8 cellular contexts compared by ENCODE assay signal in genomic region chr14:66508846-66509621, GRCh38. TPM values are rescaled to one million over a fixed set of nuclear protein-coding genes. Genes with fewer than 3 reads are reported as not detected.
DNase-seq lines count a peak whose midpoint lies in the region; ATAC-seq and TF ChIP-seq lines count a peak whose summit lies in the region.

No MANE protein-coding gene starts in this region.

- DNase-seq in HAP-1 (ENCODE audit: low spot score in 2 of 2) (peak; percentile 11 to 56), NCI-H526 treated with DMSO at 0.1 percent for 48 hours (lab: John Stamatoyannopoulos, UW) (peak; percentile 62), esophagus muscularis mucosa (ENCODE audit: extremely low spot score) (no peak), SKM-1 treated with dmso at 0.1 percent for 144 hours (lab: John Stamatoyannopoulos, UW; ENCODE audit: unreplicated experiment) (no peak)
- peak; percentile 43 for DNase-seq in activated T-cell treated with anti-CD3 and anti-CD28 coated beads, Interleukin-2, amount 50 U/mL, for 4 hours
- DNase-seq in stimulated activated naive CD8-positive, alpha-beta T cell treated with anti-CD3 and anti-CD28 coated beads, Interleukin-15, amount 100 ng/mL, for 72 hours: peak; percentile 67 to 77

- TF ChIP-seq CTCF in esophagus muscularis mucosa (IDR thresholded peaks at IDR 0.05): no peak

- H3K9me3 Mint-ChIP-seq in activated T-cell treated with anti-CD3 and anti-CD28 coated beads, Interleukin-2, amount 50 U/mL, for 4 hours: no peaks in the 10 kb centered on the region
- no peaks in the 10 kb centered on the region for H3K9me3 Mint-ChIP-seq in stimulated activated naive CD8-positive, alpha-beta T cell treated with anti-CD3 and anti-CD28 coated beads, Interleukin-15, amount 100 ng/mL, for 72 hours

- WGBS in esophagus muscularis mucosa: 0% methylated on average over 21 of the region's 57 CpGs

- TF ChIP-seq EP300 in esophagus muscularis mucosa (IDR thresholded peaks at IDR 0.05): no peak

- H3K9me3 ChIP-seq in ES-I3 (ENCODE audit: control insufficient read depth, insufficient read depth, low read length): no peaks in the 10 kb centered on the region
- H3K9me3 ChIP-seq in HAP-1: no peaks in the 10 kb centered on the region
- no peaks in the 10 kb centered on the region for H3K9me3 ChIP-seq in esophagus muscularis mucosa
- no peaks in the 10 kb centered on the region for H3K9me3 ChIP-seq in muscle layer of duodenum (ENCODE audit: control insufficient read depth in 1 of 2, low read length in 2 of 2)

- H3K4me1 ChIP-seq in ES-I3 (ENCODE audit: insufficient read depth, low read length) (no peaks in the 10 kb centered on the region), HAP-1 (peaks cover 21% of the 10 kb centered on the region), esophagus muscularis mucosa (peaks cover 20 to 30% (median 21%) of the 10 kb centered on the region in 4 donors), muscle layer of duodenum (ENCODE audit: control insufficient read depth in 1 of 2, insufficient read depth in 2 of 2, low read length in 2 of 2) (peaks cover 5 to 12% of the 10 kb centered on the region in 2 donors)

- peak overlapping the region; percentile 14 to 79 for H3K27ac Mint-ChIP-seq in stimulated activated naive CD8-positive, alpha-beta T cell treated with anti-CD3 and anti-CD28 coated beads, Interleukin-15, amount 100 ng/mL, for 72 hours

- H3K9ac ChIP-seq in ES-I3 (ENCODE audit: low read depth, low read length): peak overlapping the region; percentile 69

- peaks cover 40% of the 10 kb centered on the region for H3K4me1 Mint-ChIP-seq in activated T-cell treated with anti-CD3 and anti-CD28 coated beads, Interleukin-2, amount 50 U/mL, for 4 hours (ENCODE audit: low read depth)
- peaks cover 33% of the 10 kb centered on the region for H3K4me1 Mint-ChIP-seq in stimulated activated naive CD8-positive, alpha-beta T cell treated with anti-CD3 and anti-CD28 coated beads, Interleukin-15, amount 100 ng/mL, for 72 hours

- intact Hi-C loops in esophagus muscularis mucosa (cut with DNase I): no loop called here

- H3K27me3 Mint-ChIP-seq in activated T-cell treated with anti-CD3 and anti-CD28 coated beads, Interleukin-2, amount 50 U/mL, for 4 hours (ENCODE audit: low read depth): no peaks in the 10 kb centered on the region
- H3K27me3 Mint-ChIP-seq in stimulated activated naive CD8-positive, alpha-beta T cell treated with anti-CD3 and anti-CD28 coated beads, Interleukin-15, amount 100 ng/mL, for 72 hours: peaks cover 9% of the 10 kb centered on the region

- peak overlapping the region; percentile 90 to 95 (median 94) for H3K27ac ChIP-seq in esophagus muscularis mucosa (replicated peaks in 1 of 4)
- peak overlapping the region; percentile 81 for H3K27ac ChIP-seq in muscle layer of duodenum (ENCODE audit: low read length)

- H3K4me3 ChIP-seq in HAP-1: peak overlapping the region; percentile 82
- H3K4me3 ChIP-seq in esophagus muscularis mucosa: peak overlapping the region; percentile 76 to 91 (median 90)
- peak overlapping the region; percentile 92 to 97 for H3K4me3 ChIP-seq in muscle layer of duodenum (ENCODE audit: low read depth in 1 of 2, low read length in 2 of 2)

- H3K36me3 ChIP-seq in ES-I3 (ENCODE audit: insufficient read depth, low read length) (no peaks in the 10 kb centered on the region), HAP-1 (replicated peaks) (no peaks in the 10 kb centered on the region), esophagus muscularis mucosa (no peaks in the 10 kb centered on the region), muscle layer of duodenum (ENCODE audit: control insufficient read depth in 1 of 2, insufficient read depth in 2 of 2, low read length in 2 of 2) (no peaks in the 10 kb centered on the region)

- TF ChIP-seq POLR2A in esophagus muscularis mucosa (IDR thresholded peaks at IDR 0.05; ENCODE audit: low read depth): no peak

- peak overlapping the region; percentile 86 for H3K4me3 Mint-ChIP-seq in activated T-cell treated with anti-CD3 and anti-CD28 coated beads, Interleukin-2, amount 50 U/mL, for 4 hours
- peak overlapping the region; percentile 94 to 95 for H3K4me3 Mint-ChIP-seq in stimulated activated naive CD8-positive, alpha-beta T cell treated with anti-CD3 and anti-CD28 coated beads, Interleukin-15, amount 100 ng/mL, for 72 hours

- ATAC-seq in activated T-cell treated with anti-CD3 and anti-CD28 coated beads, Interleukin-2, amount 50 U/mL, for 4 hours: peak; percentile 25 to 32
- ATAC-seq in stimulated activated naive CD8-positive, alpha-beta T cell treated with anti-CD3 and anti-CD28 coated beads, Interleukin-15, amount 100 ng/mL, for 72 hours: peak; percentile 55

- H3K36me3 Mint-ChIP-seq in activated T-cell treated with anti-CD3 and anti-CD28 coated beads, Interleukin-2, amount 50 U/mL, for 4 hours (ENCODE audit: insufficient read depth): no peaks in the 10 kb centered on the region

- H3K27me3 ChIP-seq in HAP-1 (ENCODE audit: low read depth) (no peaks in the 10 kb centered on the region), esophagus muscularis mucosa (no peaks in the 10 kb centered on the region), muscle layer of duodenum (ENCODE audit: low read depth, low read length) (no peaks in the 10 kb centered on the region)

- in situ Hi-C loops in HAP-1 (cut with MboI; ENCODE audit: low sequenced_read_pairs): loop anchor here (5.0 kb wide), 1 partner anchor 98 kb away; no protein-coding TSS in a partner anchor

RNA-seq across cellular contexts. Expression of gene GPHN, which starts 1.1 kb away (rescaled TPM):
- total RNA-seq in activated T-cell treated with anti-CD3 and anti-CD28 coated beads, Interleukin-2, amount 50 U/mL, for 4 hours: 10 to 100 TPM; 26.2 to 30.7 (median 28.4) TPM
- 10 to 100 TPM in 3 of 4 donors, 1 to 10 TPM in 1; 9.1 to 21.1 (median 15.9) TPM for total RNA-seq in esophagus muscularis mucosa

RNA-seq across cellular contexts. Expression of gene CCDC196, which starts 22.9 kb away (rescaled TPM):
- not detected for total RNA-seq in activated T-cell treated with anti-CD3 and anti-CD28 coated beads, Interleukin-2, amount 50 U/mL, for 4 hours
- not detected for total RNA-seq in esophagus muscularis mucosa

Comparison
In these comparisons a context has a peak if more than half of its experiments do, and no peak if none do; other contexts are left out.
1. DNase-seq: peak in HAP-1 (2 of 2), NCI-H526 treated with DMSO at 0.1 percent for 48 hours (single experiment), activated T-cell treated with anti-CD3 and anti-CD28 coated beads, Interleukin-2, amount 50 U/mL, for 4 hours (single experiment) and stimulated activated naive CD8-positive, alpha-beta T cell treated with anti-CD3 and anti-CD28 coated beads, Interleukin-15, amount 100 ng/mL, for 72 hours (2 of 2); none in esophagus muscularis mucosa (single experiment) and SKM-1 treated with dmso at 0.1 percent for 144 hours (single experiment).
2. Peak in every context shown above with its lines, with median percentiles within 50 percentile points of each other: H3K4me3 ChIP-seq.